Comparison of ENCODE assay signal across 8 cellular contexts in genomic region chr15:59501531-59502113, GRCh38.
DNase-seq lines count a peak whose midpoint lies in the region; ATAC-seq and TF ChIP-seq lines count a peak whose summit lies in the region.

No MANE protein-coding gene starts in this region.

- H3K27me3 ChIP-seq in left ventricle myocardium inferior (ENCODE audit: low read depth) = no peaks in the 10 kb centered on the region

- CTCF ChIA-PET in activated CD8-positive, alpha-beta T cell treated with anti-CD3 and anti-CD28 coated beads, Interleukin-2, amount 10 ng/mL, durations not matched to agents 7 days and 5 days (lab: Charles Lee) = interaction anchor here (0.7 to 2.2 kb wide), 7 partner anchors 14 to 731 kb away, joined by 3 to 10 read pairs (median 4); no protein-coding TSS in a partner anchor

- POLR2A ChIA-PET in activated CD8-positive, alpha-beta T cell treated with anti-CD3 and anti-CD28 coated beads, Interleukin-2, amount 10 ng/mL, durations not matched to agents 7 days and 5 days (lab: Charles Lee) = no interaction called here

- H3K4me3 ChIP-seq in left ventricle myocardium inferior = no peak overlapping the region

- no peak for DNase-seq in left ventricle myocardium inferior
- DNase-seq in cardiac septum (ENCODE audit: low spot score) = no peak
- DNase-seq in NAMALWA (ENCODE audit: low spot score) = peak; percentile 59
- DNase-seq in activated CD8-positive, alpha-beta T cell treated with anti-CD3 and anti-CD28 coated beads, Interleukin-2, amount 10 ng/mL, durations not matched to agents 7 days and 5 days = peak; percentile 26
- peak; percentile 77 for DNase-seq in islet precursor cell
- DNase-seq in stimulated activated CD4-positive, alpha-beta T cell treated with anti-CD3 and anti-CD28 coated beads, Interleukin-1b, Interleukin-23, amount 100 ng/mL, for 48 hours = no peak

- intact Hi-C loops in left ventricle myocardium inferior (cut with micrococcal nuclease) (no loop called here), cardiac septum (cut with DNase I) (no loop called here)

- no peak overlapping the region for H3K27ac ChIP-seq in left ventricle myocardium inferior (replicated peaks)

- no peak overlapping the region for H3K4me3 Mint-ChIP-seq in activated CD8-positive, alpha-beta T cell treated with anti-CD3 and anti-CD28 coated beads, Interleukin-2, amount 10 ng/mL, durations not matched to agents 7 days and 5 days

- no peaks in the 10 kb centered on the region for H3K36me3 Mint-ChIP-seq in activated CD8-positive, alpha-beta T cell treated with anti-CD3 and anti-CD28 coated beads, Interleukin-2, amount 10 ng/mL, durations not matched to agents 7 days and 5 days (ENCODE audit: low read depth)

- no peaks in the 10 kb centered on the region for H3K4me1 Mint-ChIP-seq in activated CD8-positive, alpha-beta T cell treated with anti-CD3 and anti-CD28 coated beads, Interleukin-2, amount 10 ng/mL, durations not matched to agents 7 days and 5 days (ENCODE audit: low read depth)

- H3K36me3 ChIP-seq in left ventricle myocardium inferior = no peaks in the 10 kb centered on the region

- peak; percentile 70 for TF ChIP-seq CTCF in left ventricle myocardium inferior (IDR thresholded peaks at IDR 0.05; ENCODE audit: borderline replicate concordance)

- peaks cover 20% of the 10 kb centered on the region for H3K27me3 Mint-ChIP-seq in activated CD8-positive, alpha-beta T cell treated with anti-CD3 and anti-CD28 coated beads, Interleukin-2, amount 10 ng/mL, durations not matched to agents 7 days and 5 days (ENCODE audit: low read depth)

- H3K27ac Mint-ChIP-seq in activated CD8-positive, alpha-beta T cell treated with anti-CD3 and anti-CD28 coated beads, Interleukin-2, amount 10 ng/mL, durations not matched to agents 7 days and 5 days = no peak overlapping the region

- no peaks in the 10 kb centered on the region for H3K9me3 ChIP-seq in left ventricle myocardium inferior (replicated peaks)

- no peak for ATAC-seq in activated CD8-positive, alpha-beta T cell treated with anti-CD3 and anti-CD28 coated beads, Interleukin-2, amount 10 ng/mL, durations not matched to agents 7 days and 5 days
- ATAC-seq in GM21423 (IDR thresholded peaks at IDR 0.05; ENCODE audit: unreplicated experiment) (no peak), HG03135 (IDR thresholded peaks at IDR 0.05; ENCODE audit: unreplicated experiment) (no peak)

- no peaks in the 10 kb centered on the region for H3K9me3 Mint-ChIP-seq in activated CD8-positive, alpha-beta T cell treated with anti-CD3 and anti-CD28 coated beads, Interleukin-2, amount 10 ng/mL, durations not matched to agents 7 days and 5 days (ENCODE audit: insufficient read depth)

- no peaks in the 10 kb centered on the region for H3K4me1 ChIP-seq in left ventricle myocardium inferior

Comparison
In these comparisons a context has a peak if more than half of its experiments do, and no peak if none do; other contexts are left out.
1. DNase-seq: peak in NAMALWA (single experiment), activated CD8-positive, alpha-beta T cell treated with anti-CD3 and anti-CD28 coated beads, Interleukin-2, amount 10 ng/mL, durations not matched to agents 7 days and 5 days (single experiment) and islet precursor cell (single experiment); none in left ventricle myocardium inferior (single experiment), cardiac septum (single experiment) and stimulated activated CD4-positive, alpha-beta T cell treated with anti-CD3 and anti-CD28 coated beads, Interleukin-1b, Interleukin-23, amount 100 ng/mL, for 48 hours (single experiment).